9 cellular contexts compared by ENCODE assay signal in genomic region chr3:42192334-42193200, GRCh38.
DNase-seq lines count a peak whose midpoint lies in the region; ATAC-seq and TF ChIP-seq lines count a peak whose summit lies in the region.
"Had no signal": no experiment of that assay in that cellular context is flagged by ENCODE, and none has a peak within 500 bp of the region (broad histone marks: within the 10 kb centered on the region; RNA-seq: fewer than 3 reads in every experiment).

No MANE protein-coding gene starts in this region.

- H3K9me3 Mint-ChIP-seq in activated CD8-positive, alpha-beta memory T cell treated with anti-CD3 and anti-CD28 coated beads, Interleukin-2, amount 10 ng/mL, durations not matched to agents 7 days and 5 days (ENCODE audit: low read depth) = no peaks in the 10 kb centered on the region
- no peaks in the 10 kb centered on the region for H3K9me3 Mint-ChIP-seq in activated B cell treated with CpG ODN at 0.5 μM for 24 hours
- no peaks in the 10 kb centered on the region for H3K9me3 Mint-ChIP-seq in type B pancreatic cell

- H3K27ac Mint-ChIP-seq in activated CD8-positive, alpha-beta memory T cell treated with anti-CD3 and anti-CD28 coated beads, Interleukin-2, amount 10 ng/mL, durations not matched to agents 7 days and 5 days = peak overlapping the region; percentile 22
- H3K27ac Mint-ChIP-seq in activated B cell treated with CpG ODN at 0.5 μM for 24 hours (peak overlapping the region; percentile 80), type B pancreatic cell (peak overlapping the region; percentile 57)

- intact Hi-C loops in activated B cell treated with CpG ODN at 0.5 μM for 24 hours (cut with micrococcal nuclease) = loop anchor here (5.0 kb wide), 1 partner anchor 180 kb away; no protein-coding TSS in a partner anchor

- H3K4me3 Mint-ChIP-seq in activated CD8-positive, alpha-beta memory T cell treated with anti-CD3 and anti-CD28 coated beads, Interleukin-2, amount 10 ng/mL, durations not matched to agents 7 days and 5 days = no peak overlapping the region
- H3K4me3 Mint-ChIP-seq in activated B cell treated with CpG ODN at 0.5 μM for 24 hours (no peak overlapping the region), type B pancreatic cell (no peak overlapping the region)

- CTCF ChIA-PET in activated CD8-positive, alpha-beta memory T cell treated with anti-CD3 and anti-CD28 coated beads, Interleukin-2, amount 10 ng/mL, durations not matched to agents 7 days and 5 days (lab: Charles Lee) = interaction anchor here (0.9 to 5.1 kb wide), 11 partner anchors 11 to 194 kb away, joined by 3 to 82 read pairs (median 7); no protein-coding TSS in a partner anchor
- CTCF ChIA-PET in activated B cell treated with CpG ODN at 0.5 μM for 24 hours (lab: Charles Lee) = interaction anchor here (1.4 to 10.2 kb wide), 5 partner anchors 73 to 1864 kb away, joined by 3 to 107 read pairs (median 35); no protein-coding TSS in a partner anchor

- no peak for TF ChIP-seq CTCF in activated B cell treated with CpG ODN at 0.5 μM for 24 hours (IDR thresholded peaks at IDR 0.05)
- no peak for TF ChIP-seq CTCF in type B pancreatic cell (conservative IDR thresholded peaks at IDR 0.05)

- H3K27me3 Mint-ChIP-seq in activated CD8-positive, alpha-beta memory T cell treated with anti-CD3 and anti-CD28 coated beads, Interleukin-2, amount 10 ng/mL, durations not matched to agents 7 days and 5 days = no peaks in the 10 kb centered on the region
- H3K27me3 Mint-ChIP-seq in activated B cell treated with CpG ODN at 0.5 μM for 24 hours (no peaks in the 10 kb centered on the region), type B pancreatic cell (no peaks in the 10 kb centered on the region)

- POLR2A ChIA-PET in activated B cell treated with CpG ODN at 0.5 μM for 24 hours (lab: Charles Lee) = no interaction called here

- peaks cover 11% of the 10 kb centered on the region for H3K36me3 Mint-ChIP-seq in activated CD8-positive, alpha-beta memory T cell treated with anti-CD3 and anti-CD28 coated beads, Interleukin-2, amount 10 ng/mL, durations not matched to agents 7 days and 5 days
- H3K36me3 Mint-ChIP-seq in activated B cell treated with CpG ODN at 0.5 μM for 24 hours (ENCODE audit: low read depth) (peaks cover 82% of the 10 kb centered on the region), type B pancreatic cell (peaks cover 12% of the 10 kb centered on the region)

- no peak for DNase-seq in activated CD8-positive, alpha-beta memory T cell treated with anti-CD3 and anti-CD28 coated beads, Interleukin-2, amount 10 ng/mL, durations not matched to agents 7 days and 5 days
- no peak for DNase-seq in activated CD8-positive, alpha-beta memory T cell treated with anti-CD3 and anti-CD28 coated beads, Interleukin-2, amount 50 U/mL, for 48 hours
- DNase-seq in activated B cell treated with CpG ODN at 0.5 μM for 24 hours = no peak
- DNase-seq in type B pancreatic cell (ENCODE audit: extremely low spot score, unreplicated experiment) = no peak
- no peak for DNase-seq in NCI-H2081 (lab: John Stamatoyannopoulos, UW)
- no peak for DNase-seq in stimulated activated naive CD4-positive, alpha-beta T cell (lab: John Stamatoyannopoulos, UW)
- DNase-seq in AG20443 (ENCODE audit: low spot score) = no peak
- DNase-seq: NCI-H1930 had no signal

- peak; percentile 41 for ATAC-seq in activated CD8-positive, alpha-beta memory T cell treated with anti-CD3 and anti-CD28 coated beads, Interleukin-2, amount 10 ng/mL, durations not matched to agents 7 days and 5 days
- ATAC-seq in HG03103 (IDR thresholded peaks at IDR 0.05; ENCODE audit: low read depth, unreplicated experiment) (peak; percentile 31), activated B cell treated with CpG ODN at 0.5 μM for 24 hours (ENCODE audit: low read depth) (peak; percentile 35)

- H3K4me1 Mint-ChIP-seq in activated CD8-positive, alpha-beta memory T cell treated with anti-CD3 and anti-CD28 coated beads, Interleukin-2, amount 10 ng/mL, durations not matched to agents 7 days and 5 days = peaks cover 45% of the 10 kb centered on the region
- H3K4me1 Mint-ChIP-seq in activated B cell treated with CpG ODN at 0.5 μM for 24 hours (peaks cover 47% of the 10 kb centered on the region), type B pancreatic cell (ENCODE audit: unreplicated experiment) (peaks cover 9% of the 10 kb centered on the region)

Comparison
In these comparisons a context has a peak if more than half of its experiments do, and no peak if none do; other contexts are left out.
1. H3K27ac Mint-ChIP-seq: peak in every context shown above with its lines; median percentile 80 in activated B cell treated with CpG ODN at 0.5 μM for 24 hours; 57 in type B pancreatic cell; 22 in activated CD8-positive, alpha-beta memory T cell treated with anti-CD3 and anti-CD28 coated beads, Interleukin-2, amount 10 ng/mL, durations not matched to agents 7 days and 5 days.